In genomic region chr17:74211141-74211928, GRCh38 we compare ENCODE assay signal across 9 cellular contexts. TPM values are rescaled to one million over a fixed set of nuclear protein-coding genes. Genes with fewer than 3 reads are reported as not detected.
DNase-seq lines count a peak whose midpoint lies in the region; ATAC-seq and TF ChIP-seq lines count a peak whose summit lies in the region.
"Had no signal": no experiment of that assay in that cellular context is flagged by ENCODE, and none has a peak within 500 bp of the region (broad histone marks: within the 10 kb centered on the region; RNA-seq: fewer than 3 reads in every experiment).

No MANE protein-coding gene starts in this region.

- no peaks in the 10 kb centered on the region for H3K9me2 ChIP-seq in Karpas-422 (replicated peaks; ENCODE audit: insufficient read depth, low read length)

- H2AFZ ChIP-seq in Karpas-422 (ENCODE audit: low read length) = no peak overlapping the region

- H3K79me2 ChIP-seq in Karpas-422 (ENCODE audit: low read length) = peaks cover 7% of the 10 kb centered on the region

- H3K27me3 ChIP-seq in left ventricle myocardium inferior (ENCODE audit: low read depth) (no peaks in the 10 kb centered on the region), tibial nerve (no peaks in the 10 kb centered on the region), Karpas-422 (ENCODE audit: low read length) (no peaks in the 10 kb centered on the region)

- H4K20me1 ChIP-seq in Karpas-422 (ENCODE audit: insufficient read depth, low read depth, low read length) = peaks cover 39% of the 10 kb centered on the region; the same call in 1 of the 2 replicates

- H3K4me3 ChIP-seq in left ventricle myocardium inferior (peak overlapping the region; percentile 72), tibial nerve (peak overlapping the region; percentile 49 to 68 (median 58)), Karpas-422 (ENCODE audit: low read length) (no peak overlapping the region)
- H3K4me3 ChIP-seq: lung had no signal

- H3K36me3 ChIP-seq in left ventricle myocardium inferior = peaks cover 40% of the 10 kb centered on the region
- peaks cover 0 to 40% (median 0%) of the 10 kb centered on the region in 3 donors for H3K36me3 ChIP-seq in tibial nerve
- H3K36me3 ChIP-seq in Karpas-422 (ENCODE audit: insufficient read depth, low read length) = peaks cover 20% of the 10 kb centered on the region; the same call in 1 of the 2 replicates

- peaks cover 82% of the 10 kb centered on the region for H3K4me1 Mint-ChIP-seq in activated T-cell treated with anti-CD3 and anti-CD28 coated beads, Interleukin-2, amount 50 U/mL, for 72 hours (ENCODE audit: low read depth)

- no peak for TF ChIP-seq EP300 in tibial nerve (IDR thresholded peaks at IDR 0.05)

- H3K27me3 Mint-ChIP-seq in activated T-cell treated with anti-CD3 and anti-CD28 coated beads, Interleukin-2, amount 50 U/mL, for 72 hours (ENCODE audit: low read depth) = no peaks in the 10 kb centered on the region

- no peaks in the 10 kb centered on the region for H3K9me3 Mint-ChIP-seq in activated T-cell treated with anti-CD3 and anti-CD28 coated beads, Interleukin-2, amount 50 U/mL, for 72 hours

- H3K27ac ChIP-seq in left ventricle myocardium inferior (replicated peaks) = peak overlapping the region; percentile 93
- peak overlapping the region; percentile 43 to 88 (median 81) for H3K27ac ChIP-seq in tibial nerve
- no peak overlapping the region for H3K27ac ChIP-seq in Karpas-422 (ENCODE audit: low read length)

- H3K4me1 ChIP-seq in left ventricle myocardium inferior (peaks cover 92% of the 10 kb centered on the region), tibial nerve (peaks cover 0 to 80% (median 33%) of the 10 kb centered on the region in 4 donors), Karpas-422 (ENCODE audit: low read length) (peaks cover 21% of the 10 kb centered on the region)

- WGBS in tibial nerve, 2 donors = 42 to 43% methylated on average over 12 to 13 of the region's 14 CpGs

- no peak for TF ChIP-seq CTCF in left ventricle myocardium inferior (IDR thresholded peaks at IDR 0.05; ENCODE audit: borderline replicate concordance)
- no peak for TF ChIP-seq CTCF in tibial nerve (IDR thresholded peaks at IDR 0.05)

- TF ChIP-seq POLR2A in tibial nerve (IDR thresholded peaks at IDR 0.05) = no peak

- no peak overlapping the region for H3K9ac ChIP-seq in Karpas-422 (ENCODE audit: low read length)

- intact Hi-C loops in Right ventricle myocardium inferior (cut with DNase I) = loop anchor here (5.0 kb wide), 4 partner anchors 141 to 246 kb away; partner anchors contain the start of genes GPR142 and GPRC5C
- intact Hi-C loops in cardiac septum (cut with DNase I) = loop anchor here (2.0 to 5.0 kb wide), 2 partner anchors 85 to 151 kb away; partner anchors contain the start of gene BTBD17
- intact Hi-C loops in left ventricle myocardium inferior (cut with micrococcal nuclease) = loop anchor here (5.0 kb wide), 1 partner anchor 86 kb away; no protein-coding TSS in a partner anchor

- peak overlapping the region; percentile 85 to 89 for H3K4me3 Mint-ChIP-seq in activated T-cell treated with anti-CD3 and anti-CD28 coated beads, Interleukin-2, amount 50 U/mL, for 72 hours

- DNase-seq in Right ventricle myocardium inferior (ENCODE audit: missing footprints) (peak; percentile 27), cardiac septum (ENCODE audit: low spot score) (no peak), left ventricle myocardium inferior (no peak), tibial nerve (ENCODE audit: low spot score in 2 of 2) (no peak), Karpas-422 (no peak), dedifferentiated amniotic fluid mesenchymal stem cell (ENCODE audit: extremely low spot score) (no peak), D341Med (ENCODE audit: low spot score) (no peak)
- DNase-seq in activated T-cell treated with anti-CD3 and anti-CD28 coated beads, Interleukin-2, amount 50 U/mL, for 72 hours = no peak

- H3K36me3 Mint-ChIP-seq in activated T-cell treated with anti-CD3 and anti-CD28 coated beads, Interleukin-2, amount 50 U/mL, for 72 hours (ENCODE audit: insufficient read depth in 2 of 2) = peaks cover 12 to 19% of the 10 kb centered on the region in 2 donors

- H3K9me3 ChIP-seq in left ventricle myocardium inferior (replicated peaks) = no peaks in the 10 kb centered on the region
- no peaks in the 10 kb centered on the region for H3K9me3 ChIP-seq in tibial nerve
- no peaks in the 10 kb centered on the region for H3K9me3 ChIP-seq in Karpas-422 (ENCODE audit: low read length)

- no peak overlapping the region for H3K4me2 ChIP-seq in Karpas-422 (ENCODE audit: low read depth, low read length, poor library complexity, severe bottlenecking)

- ATAC-seq in Right ventricle myocardium inferior = no peak
- ATAC-seq in activated T-cell treated with anti-CD3 and anti-CD28 coated beads, Interleukin-2, amount 50 U/mL, for 72 hours (replicated peaks in 1 of 2) = no peak

- H3K27ac Mint-ChIP-seq in activated T-cell treated with anti-CD3 and anti-CD28 coated beads, Interleukin-2, amount 50 U/mL, for 72 hours = peak overlapping the region; percentile 39

RNA-seq across cellular contexts. Expression of gene TTYH2, which starts 2.0 kb away (rescaled TPM):
- total RNA-seq in Right ventricle myocardium inferior (39.2 TPM), cardiac septum (17.9 TPM), left ventricle myocardium inferior (28.1 TPM), tibial nerve (10 to 100 TPM; 22.6 to 37.2 (median 26.4) TPM)
- 1 to 10 TPM; 5.3 to 7.2 TPM for total RNA-seq in activated T-cell treated with anti-CD3 and anti-CD28 coated beads, Interleukin-2, amount 50 U/mL, for 72 hours
- total RNA-seq in Karpas-422 (2014; rRNA removed; shearing (Covaris generic); ENCODE audit: low replicate concordance) = 1.1 TPM in 1 of 2 replicates, not detected in the other

RNA-seq across cellular contexts. Expression of gene RPL38, which starts 7.9 kb away (rescaled TPM):
- total RNA-seq in Right ventricle myocardium inferior (747 TPM), cardiac septum (575 TPM), left ventricle myocardium inferior (702 TPM), tibial nerve (100 to 1,000 TPM; 284 to 366 (median 363) TPM)
- total RNA-seq in activated T-cell treated with anti-CD3 and anti-CD28 coated beads, Interleukin-2, amount 50 U/mL, for 72 hours = 1,000 to 10,000 TPM; 1,255 to 1,305 TPM
- total RNA-seq in Karpas-422 (2014; rRNA removed; shearing (Covaris generic); ENCODE audit: low replicate concordance) = 3,682 and 4,052 TPM in 2 replicates
